In genomic region chr3:71052725-71053124, GRCh38 we compare ENCODE assay signal across 12 cellular contexts.
DNase-seq lines count a peak whose midpoint lies in the region; ATAC-seq, FAIRE-seq and TF ChIP-seq lines count a peak whose summit lies in the region.
"Had no signal": no experiment of that assay in that cellular context is flagged by ENCODE, and none has a peak within 500 bp of the region (broad histone marks: within the 10 kb centered on the region; RNA-seq: fewer than 3 reads in every experiment).

No MANE protein-coding gene starts in this region.

- H3K4me3 ChIP-seq in BLaER1 treated with 17β-estradiol and CSF1 and Interleukin-3, amounts not matched to agents 10 nM and 100 nM: no peak overlapping the region
- H3K4me3 ChIP-seq in RWPE2 (ENCODE audit: severe bottlenecking): no peak overlapping the region
- no peak overlapping the region for H3K4me3 ChIP-seq in esophagus squamous epithelium
- peak overlapping the region; percentile 19 for H3K4me3 ChIP-seq in neural cell (ENCODE audit: low read length)
- H3K4me3 ChIP-seq: adrenal gland, skin epidermis had no signal

- H3K9me2 ChIP-seq in neural cell (ENCODE audit: insufficient read depth, low read length): no peaks in the 10 kb centered on the region

- H2AFZ ChIP-seq in neural cell (ENCODE audit: low read depth, low read length): no peak overlapping the region

- WGBS in esophagus squamous epithelium, 2 donors: 63 to 76% methylated on average over 5 of the region's 5 CpGs

- no peaks in the 10 kb centered on the region for H3F3A ChIP-seq in neural cell (ENCODE audit: insufficient read depth, low read length, poor library complexity, severe bottlenecking)

- TF ChIP-seq CTCF in RWPE2 (IDR thresholded peaks at IDR 0.05; ENCODE audit: poor library complexity, severe bottlenecking): no peak
- no peak for TF ChIP-seq CTCF in esophagus squamous epithelium (IDR thresholded peaks at IDR 0.05)
- TF ChIP-seq CTCF in neural cell (IDR thresholded peaks at IDR 0.05; ENCODE audit: poor library complexity, severe bottlenecking): no peak
- TF ChIP-seq CTCF in omental fat pad (IDR thresholded peaks at IDR 0.05): no peak

- no peak for TF ChIP-seq POLR2A in esophagus squamous epithelium (IDR thresholded peaks at IDR 0.05)
- no peak for TF ChIP-seq POLR2A in GM12891 (IDR thresholded peaks at IDR 0.05; ENCODE audit: low read depth, low read length)

- no peak for FAIRE-seq in GM12891 (lab: Jason Lieb, UNC)

- H3K4me1 ChIP-seq in BLaER1 treated with 17β-estradiol and CSF1 and Interleukin-3, amounts not matched to agents 10 nM and 100 nM: peaks cover 43 to 58% (median 53%) of the 10 kb centered on the region in 10 experiments
- H3K4me1 ChIP-seq in RWPE2 (ENCODE audit: insufficient read depth, poor library complexity, severe bottlenecking) (peaks cover 41% of the 10 kb centered on the region), esophagus squamous epithelium (peaks cover 3 to 100% (median 65%) of the 10 kb centered on the region in 3 donors)

- no peak for TF ChIP-seq EP300 in neural cell (conservative IDR thresholded peaks at IDR 0.05; ENCODE audit: poor library complexity, severe bottlenecking)

- no peak overlapping the region for H3K9ac ChIP-seq in BLaER1 treated with 17β-estradiol and CSF1 and Interleukin-3, amounts not matched to agents 10 nM and 100 nM
- H3K9ac ChIP-seq in neural cell (ENCODE audit: low read length): no peak overlapping the region

- peaks cover 2 to 12% (median 4%) of the 10 kb centered on the region in 11 experiments; a peak in 9 of 22 replicates for H3K27me3 ChIP-seq in BLaER1 treated with 17β-estradiol and CSF1 and Interleukin-3, amounts not matched to agents 10 nM and 100 nM
- H3K27me3 ChIP-seq in RWPE2 (ENCODE audit: insufficient read depth, poor library complexity, severe bottlenecking): no peaks in the 10 kb centered on the region
- H3K27me3 ChIP-seq in esophagus squamous epithelium: no peaks in the 10 kb centered on the region
- no peaks in the 10 kb centered on the region for H3K27me3 ChIP-seq in neural cell (ENCODE audit: insufficient read depth, low read depth, low read length)
- H3K27me3 ChIP-seq: adrenal gland had no signal

- ATAC-seq in RWPE2 (ENCODE audit: low read depth): no peak
- no peak for ATAC-seq in omental fat pad (ENCODE audit: low FRiP score)

- H3K27ac ChIP-seq in BLaER1 treated with 17β-estradiol and CSF1 and Interleukin-3, amounts not matched to agents 10 nM and 100 nM: no peak overlapping the region; a peak in 1 of 22 replicates
- H3K27ac ChIP-seq in RWPE2 (ENCODE audit: poor library complexity, severe bottlenecking) (peak overlapping the region; percentile 25), esophagus squamous epithelium (peak overlapping the region in 3 of 4 donors; percentile 30 to 74 (median 45)), neural cell (ENCODE audit: low read length) (no peak overlapping the region)
- H3K27ac ChIP-seq: adrenal gland had no signal

- DNase-seq in RWPE2 (ENCODE audit: low spot score) (no peak), esophagus squamous epithelium (lab: John Stamatoyannopoulos, UW) (no peak), GM12891 (ENCODE audit: insufficient read length, low spot score) (no peak), omental fat pad (ENCODE audit: low spot score) (no peak), dedifferentiated amniotic fluid mesenchymal stem cell (ENCODE audit: extremely low spot score) (no peak)
- DNase-seq in stimulated activated naive CD4-positive, alpha-beta T cell (lab: John Stamatoyannopoulos, UW): no peak
- DNase-seq: activated CD8-positive, alpha-beta memory T cell treated with anti-CD3 and anti-CD28 coated beads for 24 hours; adrenal gland; GF-D8 had no signal

- H4K20me1 ChIP-seq in BLaER1 treated with 17β-estradiol and CSF1 and Interleukin-3, amounts not matched to agents 10 nM and 100 nM: peaks cover 11 to 82% (median 24%) of the 10 kb centered on the region in 11 experiments; a peak in 18 of 22 replicates
- no peaks in the 10 kb centered on the region for H4K20me1 ChIP-seq in neural cell (ENCODE audit: insufficient read depth)

- intact Hi-C loops in esophagus squamous epithelium (cut with DNase I): no loop called here

- H3K36me3 ChIP-seq in BLaER1 treated with 17β-estradiol and CSF1 and Interleukin-3, amounts not matched to agents 10 nM and 100 nM: peaks cover 0 to 19% (median 0%) of the 10 kb centered on the region in 11 experiments; a peak in 8 of 22 replicates
- peaks cover 36% of the 10 kb centered on the region for H3K36me3 ChIP-seq in RWPE2 (ENCODE audit: low read depth)
- peaks cover 0 to 49% (median 0%) of the 10 kb centered on the region in 3 donors for H3K36me3 ChIP-seq in esophagus squamous epithelium
- H3K36me3 ChIP-seq in neural cell (ENCODE audit: insufficient read depth, low read length): no peaks in the 10 kb centered on the region
- H3K36me3 ChIP-seq: adrenal gland had no signal

- peaks cover 5% of the 10 kb centered on the region for H3K79me2 ChIP-seq in neural cell (replicated peaks; ENCODE audit: insufficient read depth, low read length)

- H3K4me2 ChIP-seq in BLaER1 treated with 17β-estradiol and CSF1 and Interleukin-3, amounts not matched to agents 10 nM and 100 nM: peak overlapping the region in 10 of 11 experiments; percentile 13 to 84 (median 76); a peak in 20 of 22 replicates
- no peak overlapping the region for H3K4me2 ChIP-seq in neural cell (ENCODE audit: low read length)

- TF ChIP-seq RAD21 in neural cell (conservative IDR thresholded peaks at IDR 0.05): no peak

- no peaks in the 10 kb centered on the region for H3K9me3 ChIP-seq in BLaER1 treated with 17β-estradiol and CSF1 and Interleukin-3, amounts not matched to agents 10 nM and 100 nM (replicated peaks in 1 of 11)
- no peaks in the 10 kb centered on the region for H3K9me3 ChIP-seq in RWPE2 (ENCODE audit: severe bottlenecking)
- no peaks in the 10 kb centered on the region for H3K9me3 ChIP-seq in esophagus squamous epithelium
- H3K9me3 ChIP-seq in neural cell (ENCODE audit: low read length): no peaks in the 10 kb centered on the region
- H3K9me3 ChIP-seq: adrenal gland had no signal

TF ChIP-seq in neural cell, 6 proteins besides CTCF, POLR2A, EP300 and RAD21:
- no peak for TF ChIP-seq MXI1 (conservative IDR thresholded peaks at IDR 0.05; ENCODE audit: poor library complexity, severe bottlenecking)
- no peak for TF ChIP-seq POLR2AphosphoS5 (IDR thresholded peaks at IDR 0.05)
- no peak for TF ChIP-seq EZH2 (IDR thresholded peaks at IDR 0.05; ENCODE audit: borderline replicate concordance, insufficient read depth, low read length, poor library complexity, severe bottlenecking)
TF ChIP-seq in neural cell: peak in this region for 0.

TF ChIP-seq in GM12891, 5 proteins besides CTCF, POLR2A, EP300 and RAD21:
- TF ChIP-seq PAX5 (IDR thresholded peaks at IDR 0.05; ENCODE audit: insufficient read depth, low read length, severe bottlenecking) (no peak), POLR2AphosphoS5 (IDR thresholded peaks at IDR 0.05; ENCODE audit: low read depth, low read length) (no peak), POU2F2 (IDR thresholded peaks at IDR 0.05; ENCODE audit: low read depth, low read length) (no peak), TAF1 (IDR thresholded peaks at IDR 0.05; ENCODE audit: low read depth, low read length) (no peak), SPI1 (IDR thresholded peaks at IDR 0.05; ENCODE audit: low read depth, low read length) (no peak)
TF ChIP-seq in GM12891: peak in this region for 0.

Comparison
In these comparisons a context has a peak if more than half of its experiments do, and no peak if none do; other contexts are left out.
1. H3K27ac ChIP-seq: peak in RWPE2 (single experiment) and esophagus squamous epithelium (3 of 4); none in BLaER1 treated with 17β-estradiol and CSF1 and Interleukin-3, amounts not matched to agents 10 nM and 100 nM (0 of 11) and neural cell (single experiment).